3 cellular contexts compared by ENCODE assay signal in the genomic region with DNA sequence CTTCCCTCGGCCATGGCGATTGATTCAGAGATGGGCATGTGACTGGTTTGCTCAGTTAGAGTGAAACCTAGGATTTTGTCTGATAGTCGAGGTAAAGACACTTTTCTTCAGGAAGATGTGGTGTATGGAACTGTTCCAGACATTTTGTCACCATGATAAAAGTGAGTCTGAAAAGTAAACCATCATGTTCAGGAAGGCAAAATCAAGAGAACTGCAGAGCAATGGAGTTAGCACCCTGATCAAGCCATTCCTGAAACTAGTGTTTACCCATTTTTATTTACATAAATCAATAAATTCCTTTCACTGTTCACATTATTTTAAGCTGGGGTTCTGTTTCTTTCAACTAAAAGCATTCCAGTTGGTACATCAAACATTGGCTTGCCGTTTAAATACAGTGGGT. TPM values are rescaled to one million over a fixed set of nuclear protein-coding genes. Genes with fewer than 3 reads are reported as not detected.
"Had no signal": no experiment of that assay in that cellular context is flagged by ENCODE, and none has a peak within 500 bp of the region (broad histone marks: within the 10 kb centered on the region; RNA-seq: fewer than 3 reads in every experiment).

No MANE protein-coding gene starts in this region.

RNA-seq across cellular contexts. Expression of a gene that starts 53.8 kb away (rescaled TPM):
- total RNA-seq: GM23248, H1, H9 had no signal
- polyA plus RNA-seq: GM23248 had no signal
